10 cellular contexts compared by ENCODE assay signal in the genomic region with DNA sequence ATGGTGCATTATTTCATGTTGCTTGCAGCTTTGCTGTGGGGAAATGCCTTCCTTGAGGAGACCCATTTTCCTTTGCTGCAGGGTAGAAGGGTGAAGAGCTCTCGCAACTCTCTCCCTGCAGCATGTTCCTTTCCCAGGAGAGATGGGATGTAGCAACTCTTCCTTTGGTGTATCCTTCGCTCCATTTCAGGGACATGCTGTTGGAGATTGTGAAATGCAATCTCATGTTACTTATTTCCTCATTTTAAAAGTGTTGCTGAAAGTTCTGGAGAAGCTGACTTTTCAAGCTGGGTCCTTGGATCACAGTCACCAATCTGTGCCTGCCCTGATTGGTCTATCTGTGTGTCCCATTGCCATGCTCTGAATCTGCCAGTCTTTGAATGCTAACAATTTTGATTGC.
DNase-seq lines count a peak whose midpoint lies in the region; ATAC-seq and TF ChIP-seq lines count a peak whose summit lies in the region.
"Had no signal": no experiment of that assay in that cellular context is flagged by ENCODE, and none has a peak within 500 bp of the region (broad histone marks: within the 10 kb centered on the region; RNA-seq: fewer than 3 reads in every experiment).

No MANE protein-coding gene starts in this region.

- no peak overlapping the region for H3K4me3 ChIP-seq in GM23338
- peak overlapping the region; percentile 6 for H3K4me3 ChIP-seq in adipocyte (ENCODE audit: low read length)
- no peak overlapping the region for H3K4me3 ChIP-seq in heart right ventricle
- H3K4me3 ChIP-seq in subcutaneous abdominal adipose tissue (ENCODE audit: low read depth in 1 of 5, low read length in 5 of 5), result no peak overlapping the region
- no peak overlapping the region for H3K4me3 ChIP-seq in spleen
- H3K4me3 ChIP-seq in effector memory CD4-positive, alpha-beta T cell (ENCODE audit: insufficient read depth, low read depth, low read length, poor library complexity, severe bottlenecking), result no peak overlapping the region

- H3K27me3 ChIP-seq in GM23338 (ENCODE audit: insufficient read depth), result peaks cover 11% of the 10 kb centered on the region
- H3K27me3 ChIP-seq in adipocyte (replicated peaks; ENCODE audit: control insufficient read depth, insufficient read depth, low read length), result no peaks in the 10 kb centered on the region
- no peaks in the 10 kb centered on the region for H3K27me3 ChIP-seq in heart right ventricle
- no peaks in the 10 kb centered on the region for H3K27me3 ChIP-seq in subcutaneous abdominal adipose tissue (ENCODE audit: control insufficient read depth in 5 of 5, insufficient read depth in 4 of 5, low read length in 5 of 5)
- H3K27me3 ChIP-seq in spleen (replicated peaks in 1 of 7), result peaks cover 0 to 9% (median 0%) of the 10 kb centered on the region in 7 donors
- peaks cover 7% of the 10 kb centered on the region for H3K27me3 ChIP-seq in effector memory CD4-positive, alpha-beta T cell (replicated peaks; ENCODE audit: control insufficient read depth, insufficient read depth, low read length, poor library complexity, severe bottlenecking)

- TF ChIP-seq CTCF in GM23338 (conservative IDR thresholded peaks at IDR 0.05; ENCODE audit: low read depth in 2 of 2) (no peak), heart right ventricle (IDR thresholded peaks at IDR 0.05) (no peak), spleen (IDR thresholded peaks at IDR 0.05 in 8 of 11, conservative IDR thresholded peaks at IDR 0.05 in 3 of 11) (no peak)

- H3K9ac ChIP-seq in adipocyte (ENCODE audit: low read length), result peak overlapping the region; percentile 48
- no peak overlapping the region for H3K9ac ChIP-seq in subcutaneous abdominal adipose tissue (ENCODE audit: low read length in 5 of 5)

- H2AFZ ChIP-seq in GM23338, result peak overlapping the region; percentile 74

- WGBS in heart right ventricle, 2 donors, result 78 to 85% methylated on average over 2 of the region's 2 CpGs
- WGBS in spleen, 5 donors, result 42 to 82% (median 57%) methylated on average over 2 of the region's 2 CpGs

- intact Hi-C loops in heart right ventricle (cut with DNase I), result loop anchor here in 2 of 10 donors (10.0 kb wide), 2 partner anchors 71 to 129 kb away; a partner anchor contains a TSS
- intact Hi-C loops in spleen (cut with DNase I; ENCODE audit: low total_unique reads), result no loop called here

- no peak overlapping the region for H3K4me3 Mint-ChIP-seq in GM23338

- no peak for TF ChIP-seq POLR2A in spleen (IDR thresholded peaks at IDR 0.05)

- no peaks in the 10 kb centered on the region for H3F3A ChIP-seq in GM23338 (replicated peaks; ENCODE audit: low read depth)

- H3K4me1 Mint-ChIP-seq in GM23338, result peaks cover 3% of the 10 kb centered on the region; the same call in 2 of the 3 replicates

- no peaks in the 10 kb centered on the region for H3K36me3 ChIP-seq in GM23338 (ENCODE audit: insufficient read depth)
- no peaks in the 10 kb centered on the region for H3K36me3 ChIP-seq in adipocyte (ENCODE audit: control insufficient read depth, insufficient read depth, low read length, severe bottlenecking)
- H3K36me3 ChIP-seq in heart right ventricle, result no peaks in the 10 kb centered on the region
- H3K36me3 ChIP-seq in subcutaneous abdominal adipose tissue (ENCODE audit: control insufficient read depth in 5 of 5, insufficient read depth in 5 of 5, low read length in 5 of 5), result no peaks in the 10 kb centered on the region
- H3K36me3 ChIP-seq in spleen, result no peaks in the 10 kb centered on the region
- H3K36me3 ChIP-seq in effector memory CD4-positive, alpha-beta T cell (ENCODE audit: control insufficient read depth, insufficient read depth, low read length), result no peaks in the 10 kb centered on the region

- H3K27ac ChIP-seq in GM23338 (ENCODE audit: low read depth) (no peak overlapping the region), heart right ventricle (peak overlapping the region in 1 of 10 donors; percentile 96), subcutaneous abdominal adipose tissue (ENCODE audit: low read depth, low read length) (peak overlapping the region; percentile 32), spleen (peak overlapping the region in 2 of 8 donors; percentile 28 to 53)
- H3K27ac ChIP-seq in effector memory CD4-positive, alpha-beta T cell (ENCODE audit: insufficient read depth, low read length, poor library complexity, severe bottlenecking), result no peak overlapping the region

- no peaks in the 10 kb centered on the region for H3K9me2 ChIP-seq in GM23338 (ENCODE audit: insufficient read depth)

- H3K4me2 ChIP-seq in GM23338, result no peak overlapping the region

- peaks cover 2% of the 10 kb centered on the region; the same call in 2 of the 3 replicates for H3K9me3 Mint-ChIP-seq in GM23338

- no peak for ATAC-seq in GM23338
- peak in 5 of 8 donors; percentile 13 to 72 (median 34) for ATAC-seq in heart right ventricle

- H3K9me3 ChIP-seq in adipocyte (ENCODE audit: control insufficient read depth, low read length) (no peaks in the 10 kb centered on the region), heart right ventricle (no peaks in the 10 kb centered on the region), subcutaneous abdominal adipose tissue (ENCODE audit: control insufficient read depth in 5 of 5, low read length in 5 of 5) (no peaks in the 10 kb centered on the region), spleen (no peaks in the 10 kb centered on the region)
- no peaks in the 10 kb centered on the region for H3K9me3 ChIP-seq in effector memory CD4-positive, alpha-beta T cell (ENCODE audit: control insufficient read depth, low read length)

- no peaks in the 10 kb centered on the region for H4K20me1 ChIP-seq in GM23338 (replicated peaks; ENCODE audit: insufficient read depth)

- H3K4me1 ChIP-seq in GM23338 (ENCODE audit: insufficient read depth) (peaks cover 10% of the 10 kb centered on the region), adipocyte (ENCODE audit: control insufficient read depth, insufficient read depth, low read length) (peaks cover 24% of the 10 kb centered on the region), heart right ventricle (peaks cover 0 to 55% (median 21%) of the 10 kb centered on the region in 9 donors), subcutaneous abdominal adipose tissue (ENCODE audit: control insufficient read depth in 5 of 5, insufficient read depth in 5 of 5, low read length in 5 of 5) (peaks cover 0 to 41% (median 23%) of the 10 kb centered on the region in 5 donors), spleen (peaks cover 11 to 45% (median 32%) of the 10 kb centered on the region in 6 donors)
- H3K4me1 ChIP-seq in effector memory CD4-positive, alpha-beta T cell (ENCODE audit: control insufficient read depth, insufficient read depth, low read length, poor library complexity, severe bottlenecking), result no peaks in the 10 kb centered on the region

- DNase-seq in GM23338 (ENCODE audit: low spot score), result no peak
- peak; percentile 94 for DNase-seq in adipocyte (ENCODE audit: low read depth)
- no peak for DNase-seq in heart right ventricle
- no peak for DNase-seq in spleen
- DNase-seq in HuH-7 (ENCODE audit: low spot score), result no peak
- DNase-seq in effector memory CD4-positive, alpha-beta T cell, result no peak
- DNase-seq: activated CD4-positive, CD25-positive, alpha-beta regulatory T cell treated with anti-CD3 and anti-CD28 coated beads, Interleukin-2, amount 50 U/mL, for 72 hours; NCI-H1092; NCI-H774 had no signal

- peaks cover 2% of the 10 kb centered on the region; the same call in 1 of the 3 replicates for H3K36me3 Mint-ChIP-seq in GM23338 (ENCODE audit: low read depth)

- peaks cover 6% of the 10 kb centered on the region for H3K27me3 Mint-ChIP-seq in GM23338 (ENCODE audit: insufficient read depth, low read depth, poor library complexity)

- no peaks in the 10 kb centered on the region for H3K79me2 ChIP-seq in GM23338 (replicated peaks; ENCODE audit: insufficient read depth)

- H3K27ac Mint-ChIP-seq in GM23338, result no peak overlapping the region

TF ChIP-seq in GM23338, 12 proteins besides CTCF, POLR2A, EP300 and RAD21 (continues in another document):
- TF ChIP-seq EZH2 (IDR thresholded peaks at IDR 0.05; ENCODE audit: low read depth, unreplicated experiment) (no peak), CREB1 (CRISPR knock-in tag; IDR thresholded peaks at IDR 0.05; ENCODE audit: low read depth) (no peak), ZNF114 (CRISPR knock-in tag; IDR thresholded peaks at IDR 0.05) (no peak), STAT1 (IDR thresholded peaks at IDR 0.05; ENCODE audit: unreplicated experiment) (no peak), NANOG (IDR thresholded peaks at IDR 0.05; ENCODE audit: borderline replicate concordance) (no peak)
- TF ChIP-seq, protein P1, sequence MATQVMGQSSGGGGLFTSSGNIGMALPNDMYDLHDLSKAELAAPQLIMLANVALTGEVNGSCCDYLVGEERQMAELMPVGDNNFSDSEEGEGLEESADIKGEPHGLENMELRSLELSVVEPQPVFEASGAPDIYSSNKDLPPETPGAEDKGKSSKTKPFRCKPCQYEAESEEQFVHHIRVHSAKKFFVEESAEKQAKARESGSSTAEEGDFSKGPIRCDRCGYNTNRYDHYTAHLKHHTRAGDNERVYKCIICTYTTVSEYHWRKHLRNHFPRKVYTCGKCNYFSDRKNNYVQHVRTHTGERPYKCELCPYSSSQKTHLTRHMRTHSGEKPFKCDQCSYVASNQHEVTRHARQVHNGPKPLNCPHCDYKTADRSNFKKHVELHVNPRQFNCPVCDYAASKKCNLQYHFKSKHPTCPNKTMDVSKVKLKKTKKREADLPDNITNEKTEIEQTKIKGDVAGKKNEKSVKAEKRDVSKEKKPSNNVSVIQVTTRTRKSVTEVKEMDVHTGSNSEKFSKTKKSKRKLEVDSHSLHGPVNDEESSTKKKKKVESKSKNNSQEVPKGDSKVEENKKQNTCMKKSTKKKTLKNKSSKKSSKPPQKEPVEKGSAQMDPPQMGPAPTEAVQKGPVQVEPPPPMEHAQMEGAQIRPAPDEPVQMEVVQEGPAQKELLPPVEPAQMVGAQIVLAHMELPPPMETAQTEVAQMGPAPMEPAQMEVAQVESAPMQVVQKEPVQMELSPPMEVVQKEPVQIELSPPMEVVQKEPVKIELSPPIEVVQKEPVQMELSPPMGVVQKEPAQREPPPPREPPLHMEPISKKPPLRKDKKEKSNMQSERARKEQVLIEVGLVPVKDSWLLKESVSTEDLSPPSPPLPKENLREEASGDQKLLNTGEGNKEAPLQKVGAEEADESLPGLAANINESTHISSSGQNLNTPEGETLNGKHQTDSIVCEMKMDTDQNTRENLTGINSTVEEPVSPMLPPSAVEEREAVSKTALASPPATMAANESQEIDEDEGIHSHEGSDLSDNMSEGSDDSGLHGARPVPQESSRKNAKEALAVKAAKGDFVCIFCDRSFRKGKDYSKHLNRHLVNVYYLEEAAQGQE (IDR thresholded peaks at IDR 0.05; ENCODE audit: unreplicated experiment), result no peak
- TF ChIP-seq, protein P2, sequence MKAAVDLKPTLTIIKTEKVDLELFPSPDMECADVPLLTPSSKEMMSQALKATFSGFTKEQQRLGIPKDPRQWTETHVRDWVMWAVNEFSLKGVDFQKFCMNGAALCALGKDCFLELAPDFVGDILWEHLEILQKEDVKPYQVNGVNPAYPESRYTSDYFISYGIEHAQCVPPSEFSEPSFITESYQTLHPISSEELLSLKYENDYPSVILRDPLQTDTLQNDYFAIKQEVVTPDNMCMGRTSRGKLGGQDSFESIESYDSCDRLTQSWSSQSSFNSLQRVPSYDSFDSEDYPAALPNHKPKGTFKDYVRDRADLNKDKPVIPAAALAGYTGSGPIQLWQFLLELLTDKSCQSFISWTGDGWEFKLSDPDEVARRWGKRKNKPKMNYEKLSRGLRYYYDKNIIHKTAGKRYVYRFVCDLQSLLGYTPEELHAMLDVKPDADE (IDR thresholded peaks at IDR 0.05), result no peak
